ENCODE assay signal across 17 cellular contexts in the genomic region with DNA sequence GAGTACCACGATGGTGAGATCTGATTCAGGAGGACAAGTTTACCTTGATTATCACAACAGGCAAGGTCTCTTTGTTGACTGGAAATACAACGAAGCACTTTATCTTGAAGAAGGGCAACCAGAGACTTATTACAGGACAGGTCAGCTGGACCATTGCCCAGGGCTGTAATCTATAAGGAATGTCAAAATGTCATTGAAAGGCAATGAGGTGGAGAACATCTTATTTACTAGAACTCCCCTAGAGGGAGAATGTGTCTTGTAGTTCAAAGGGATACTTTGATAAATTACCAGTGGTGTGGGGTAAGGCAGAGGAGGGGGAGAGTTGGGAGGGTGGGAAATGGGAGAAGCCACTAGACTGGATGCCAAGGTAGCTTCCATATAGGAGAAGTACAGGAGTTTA.
DNase-seq lines count a peak whose midpoint lies in the region; ATAC-seq and TF ChIP-seq lines count a peak whose summit lies in the region.
"Had no signal": no experiment of that assay in that cellular context is flagged by ENCODE, and none has a peak within 500 bp of the region (broad histone marks: within the 10 kb centered on the region; RNA-seq: fewer than 3 reads in every experiment).

No MANE protein-coding gene starts in this region.

- dilution Hi-C loops in mammary epithelial cell (cut with HindIII; ENCODE audit: low sequenced_read_pairs), result no loop called here

- no peak overlapping the region for H3K4ac ChIP-seq in mesenchymal stem cell (ENCODE audit: low read depth in 1 of 2, low read length in 2 of 2)

- H3K4me3 ChIP-seq in mammary epithelial cell (replicated peaks in 1 of 3; ENCODE audit: insufficient read depth in 1 of 3, low read depth in 2 of 3, low read length in 3 of 3) (no peak overlapping the region), mesenchymal stem cell (ENCODE audit: insufficient read depth in 1 of 2, low read depth in 1 of 2, low read length in 2 of 2) (no peak overlapping the region)

- H3K23ac ChIP-seq in mesenchymal stem cell (ENCODE audit: low read length in 2 of 2), result no peak overlapping the region

- intact Hi-C loops in mammary epithelial cell (cut with micrococcal nuclease), result no loop called here

- CTCF ChIA-PET in mammary epithelial cell (lab: Charles Lee; ENCODE audit: low non-redundant PET), result no interaction called here

- DNase-seq in ELR (ENCODE audit: low read depth) (peak; percentile 21), NCI-H69 (lab: John Stamatoyannopoulos, UW) (peak; percentile 71), glomerular visceral epithelial cell (ENCODE audit: extremely low spot score) (peak; percentile 21), renal cortical epithelial cell (ENCODE audit: low read depth) (peak; percentile 9), mammary epithelial cell (no peak), mesenchymal stem cell (no peak)
- DNase-seq: BE2C; CD4-positive, alpha-beta memory T cell; DMS153; DMS79 treated with DMSO at 0.1 percent for 48 hours; EL; GF-D8; HCEC 1CT; HFFc6 had no signal

- WGBS in mammary epithelial cell (ENCODE audit: low coverage, missing lambda C conversion rate), result 63% methylated on average over 2 of the region's 2 CpGs
- WGBS in mesenchymal stem cell, result 89% methylated on average over 2 of the region's 2 CpGs

- H3K9me3 ChIP-seq in mammary epithelial cell (replicated peaks; ENCODE audit: insufficient read depth, low read length) (peaks cover 18% of the 10 kb centered on the region), mesenchymal stem cell (ENCODE audit: control insufficient read depth, low read length) (no peaks in the 10 kb centered on the region)
- H3K9me3 ChIP-seq: BE2C had no signal

- H3K14ac ChIP-seq in mesenchymal stem cell (ENCODE audit: low read length in 2 of 2), result no peak overlapping the region

- ATAC-seq in GM21737 (IDR thresholded peaks at IDR 0.05; ENCODE audit: unreplicated experiment), result no peak
- ATAC-seq: HepG2 had no signal

- H2BK12ac ChIP-seq in mesenchymal stem cell (ENCODE audit: low read length in 2 of 2), result no peak overlapping the region

- in situ Hi-C loops in mammary epithelial cell (cut with MboI; ENCODE audit: low sequenced_read_pairs in 2 of 2), result no loop called here

- H2BK120ac ChIP-seq in mesenchymal stem cell (ENCODE audit: low read depth, low read length), result no peak overlapping the region

- H3K36me3 ChIP-seq in mammary epithelial cell (ENCODE audit: insufficient read depth, low read length) (no peaks in the 10 kb centered on the region), mesenchymal stem cell (ENCODE audit: control insufficient read depth in 1 of 2, insufficient read depth in 2 of 2, low read depth in 1 of 2, low read length in 2 of 2) (no peaks in the 10 kb centered on the region)
- H3K36me3 ChIP-seq: BE2C had no signal

- H3K9ac ChIP-seq in mammary epithelial cell (ENCODE audit: insufficient read depth, low read length), result no peak overlapping the region
- H3K9ac ChIP-seq in mesenchymal stem cell (ENCODE audit: low read length), result no peak overlapping the region

- no peak for TF ChIP-seq CTCF in mammary epithelial cell (conservative IDR thresholded peaks at IDR 0.05 in 1 of 2, IDR thresholded peaks at IDR 0.05 in 1 of 2; ENCODE audit: extremely low read depth in 1 of 2, insufficient read depth in 1 of 2, low read depth in 1 of 2, low read length in 2 of 2)

- H2AFZ ChIP-seq in mammary epithelial cell (ENCODE audit: low read depth, low read length) (no peak overlapping the region), mesenchymal stem cell (ENCODE audit: low read depth, low read length) (no peak overlapping the region)

- H3K79me1 ChIP-seq in mesenchymal stem cell (replicated peaks; ENCODE audit: low read length, poor library complexity, severe bottlenecking), result no peaks in the 10 kb centered on the region

- no peak overlapping the region for H4K91ac ChIP-seq in mesenchymal stem cell (ENCODE audit: low read length)

- no peaks in the 10 kb centered on the region for H3K27me3 ChIP-seq in mammary epithelial cell (ENCODE audit: insufficient read depth, low read length)
- no peaks in the 10 kb centered on the region for H3K27me3 ChIP-seq in mesenchymal stem cell (ENCODE audit: control insufficient read depth in 1 of 2, insufficient read depth in 1 of 2, low read length in 2 of 2)
- H3K27me3 ChIP-seq: BE2C had no signal

- no TSS peak for BruUV-seq in mammary epithelial cell (replicated peaks; lab: Mats Ljungman, UMichigan)

- no peaks in the 10 kb centered on the region for H3K79me2 ChIP-seq in mammary epithelial cell (ENCODE audit: insufficient read depth, low read length)

- H3K4me1 ChIP-seq in mammary epithelial cell (ENCODE audit: insufficient read depth, low read length) (no peaks in the 10 kb centered on the region), mesenchymal stem cell (ENCODE audit: control insufficient read depth, insufficient read depth, low read depth, low read length) (no peaks in the 10 kb centered on the region)

- no peak overlapping the region for H2AK5ac ChIP-seq in mesenchymal stem cell (ENCODE audit: low read length, severe bottlenecking)

- no peak overlapping the region for H4K8ac ChIP-seq in mesenchymal stem cell (ENCODE audit: low read length)

- H3K18ac ChIP-seq in mesenchymal stem cell (ENCODE audit: low read depth in 1 of 2, low read length in 2 of 2), result no peak overlapping the region

- H3K4me2 ChIP-seq in mammary epithelial cell (ENCODE audit: insufficient read depth, low read depth, low read length) (no peak overlapping the region), mesenchymal stem cell (ENCODE audit: low read length, poor library complexity, severe bottlenecking) (no peak overlapping the region)

- H2BK5ac ChIP-seq in mesenchymal stem cell (ENCODE audit: low read depth, low read length, poor library complexity, severe bottlenecking), result no peak overlapping the region

- H3K27ac ChIP-seq in mammary epithelial cell (ENCODE audit: insufficient read depth, low read depth, low read length) (no peak overlapping the region), mesenchymal stem cell (ENCODE audit: low read length, poor library complexity, severe bottlenecking) (no peak overlapping the region)
- H3K27ac ChIP-seq: C4-2B had no signal

- H4K20me1 ChIP-seq in mammary epithelial cell (ENCODE audit: insufficient read depth, low read length), result no peaks in the 10 kb centered on the region

- no peak overlapping the region for H2BK15ac ChIP-seq in mesenchymal stem cell (ENCODE audit: low read depth, poor library complexity, severe bottlenecking)

Comparison
In these comparisons a context has a peak if more than half of its experiments do, and no peak if none do; other contexts are left out.
1. DNase-seq: peak in ELR (single experiment), NCI-H69 (single experiment), glomerular visceral epithelial cell (single experiment) and renal cortical epithelial cell (single experiment); none in mammary epithelial cell (single experiment) and mesenchymal stem cell (single experiment).